1 cellular context compared by ENCODE assay signal in the genomic region with DNA sequence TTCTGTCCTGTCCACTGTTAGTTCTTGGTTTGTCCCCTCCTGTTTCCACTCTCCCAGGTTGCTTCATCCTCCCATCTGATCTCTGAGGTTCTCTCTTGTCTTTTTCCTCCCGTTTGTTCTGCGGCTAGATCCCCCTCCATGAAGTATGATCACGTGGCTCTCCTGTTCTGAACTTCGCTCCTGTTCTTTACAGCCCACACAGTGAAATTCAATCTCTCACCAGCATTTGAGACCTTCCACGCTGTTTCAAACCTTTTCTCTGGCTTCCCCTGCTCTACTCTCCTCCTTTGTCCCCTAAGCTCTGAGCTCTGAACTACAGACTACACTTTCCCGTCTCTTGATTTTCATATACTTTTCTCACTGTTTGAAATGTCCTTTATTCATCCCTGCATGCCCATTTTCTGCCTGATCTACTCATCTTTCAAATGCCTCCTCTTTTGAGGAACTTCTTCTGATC.
TF ChIP-seq lines count a peak whose summit lies in the region.

No MANE protein-coding gene starts in this region.

TF ChIP-seq in HepG2, 621 proteins besides CTCF, POLR2A, EP300 and RAD21 (continued from another document and continues in another):
- TF ChIP-seq, protein P1, sequence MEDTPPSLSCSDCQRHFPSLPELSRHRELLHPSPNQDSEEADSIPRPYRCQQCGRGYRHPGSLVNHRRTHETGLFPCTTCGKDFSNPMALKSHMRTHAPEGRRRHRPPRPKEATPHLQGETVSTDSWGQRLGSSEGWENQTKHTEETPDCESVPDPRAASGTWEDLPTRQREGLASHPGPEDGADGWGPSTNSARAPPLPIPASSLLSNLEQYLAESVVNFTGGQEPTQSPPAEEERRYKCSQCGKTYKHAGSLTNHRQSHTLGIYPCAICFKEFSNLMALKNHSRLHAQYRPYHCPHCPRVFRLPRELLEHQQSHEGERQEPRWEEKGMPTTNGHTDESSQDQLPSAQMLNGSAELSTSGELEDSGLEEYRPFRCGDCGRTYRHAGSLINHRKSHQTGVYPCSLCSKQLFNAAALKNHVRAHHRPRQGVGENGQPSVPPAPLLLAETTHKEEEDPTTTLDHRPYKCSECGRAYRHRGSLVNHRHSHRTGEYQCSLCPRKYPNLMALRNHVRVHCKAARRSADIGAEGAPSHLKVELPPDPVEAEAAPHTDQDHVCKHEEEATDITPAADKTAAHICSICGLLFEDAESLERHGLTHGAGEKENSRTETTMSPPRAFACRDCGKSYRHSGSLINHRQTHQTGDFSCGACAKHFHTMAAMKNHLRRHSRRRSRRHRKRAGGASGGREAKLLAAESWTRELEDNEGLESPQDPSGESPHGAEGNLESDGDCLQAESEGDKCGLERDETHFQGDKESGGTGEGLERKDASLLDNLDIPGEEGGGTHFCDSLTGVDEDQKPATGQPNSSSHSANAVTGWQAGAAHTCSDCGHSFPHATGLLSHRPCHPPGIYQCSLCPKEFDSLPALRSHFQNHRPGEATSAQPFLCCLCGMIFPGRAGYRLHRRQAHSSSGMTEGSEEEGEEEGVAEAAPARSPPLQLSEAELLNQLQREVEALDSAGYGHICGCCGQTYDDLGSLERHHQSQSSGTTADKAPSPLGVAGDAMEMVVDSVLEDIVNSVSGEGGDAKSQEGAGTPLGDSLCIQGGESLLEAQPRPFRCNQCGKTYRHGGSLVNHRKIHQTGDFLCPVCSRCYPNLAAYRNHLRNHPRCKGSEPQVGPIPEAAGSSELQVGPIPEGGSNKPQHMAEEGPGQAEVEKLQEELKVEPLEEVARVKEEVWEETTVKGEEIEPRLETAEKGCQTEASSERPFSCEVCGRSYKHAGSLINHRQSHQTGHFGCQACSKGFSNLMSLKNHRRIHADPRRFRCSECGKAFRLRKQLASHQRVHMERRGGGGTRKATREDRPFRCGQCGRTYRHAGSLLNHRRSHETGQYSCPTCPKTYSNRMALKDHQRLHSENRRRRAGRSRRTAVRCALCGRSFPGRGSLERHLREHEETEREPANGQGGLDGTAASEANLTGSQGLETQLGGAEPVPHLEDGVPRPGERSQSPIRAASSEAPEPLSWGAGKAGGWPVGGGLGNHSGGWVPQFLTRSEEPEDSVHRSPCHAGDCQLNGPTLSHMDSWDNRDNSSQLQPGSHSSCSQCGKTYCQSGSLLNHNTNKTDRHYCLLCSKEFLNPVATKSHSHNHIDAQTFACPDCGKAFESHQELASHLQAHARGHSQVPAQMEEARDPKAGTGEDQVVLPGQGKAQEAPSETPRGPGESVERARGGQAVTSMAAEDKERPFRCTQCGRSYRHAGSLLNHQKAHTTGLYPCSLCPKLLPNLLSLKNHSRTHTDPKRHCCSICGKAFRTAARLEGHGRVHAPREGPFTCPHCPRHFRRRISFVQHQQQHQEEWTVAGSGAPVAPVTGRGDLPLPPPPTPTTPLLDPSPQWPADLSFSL (CRISPR knock-in tag; IDR thresholded peaks at IDR 0.05) = no peak
- TF ChIP-seq, protein P2, sequence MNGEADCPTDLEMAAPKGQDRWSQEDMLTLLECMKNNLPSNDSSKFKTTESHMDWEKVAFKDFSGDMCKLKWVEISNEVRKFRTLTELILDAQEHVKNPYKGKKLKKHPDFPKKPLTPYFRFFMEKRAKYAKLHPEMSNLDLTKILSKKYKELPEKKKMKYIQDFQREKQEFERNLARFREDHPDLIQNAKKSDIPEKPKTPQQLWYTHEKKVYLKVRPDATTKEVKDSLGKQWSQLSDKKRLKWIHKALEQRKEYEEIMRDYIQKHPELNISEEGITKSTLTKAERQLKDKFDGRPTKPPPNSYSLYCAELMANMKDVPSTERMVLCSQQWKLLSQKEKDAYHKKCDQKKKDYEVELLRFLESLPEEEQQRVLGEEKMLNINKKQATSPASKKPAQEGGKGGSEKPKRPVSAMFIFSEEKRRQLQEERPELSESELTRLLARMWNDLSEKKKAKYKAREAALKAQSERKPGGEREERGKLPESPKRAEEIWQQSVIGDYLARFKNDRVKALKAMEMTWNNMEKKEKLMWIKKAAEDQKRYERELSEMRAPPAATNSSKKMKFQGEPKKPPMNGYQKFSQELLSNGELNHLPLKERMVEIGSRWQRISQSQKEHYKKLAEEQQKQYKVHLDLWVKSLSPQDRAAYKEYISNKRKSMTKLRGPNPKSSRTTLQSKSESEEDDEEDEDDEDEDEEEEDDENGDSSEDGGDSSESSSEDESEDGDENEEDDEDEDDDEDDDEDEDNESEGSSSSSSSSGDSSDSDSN (CRISPR knock-in tag; IDR thresholded peaks at IDR 0.05) = 0 out of 2 replicates have a peak, but pooled peaks have one; percentile 23
- TF ChIP-seq ZNF101 (CRISPR knock-in tag; IDR thresholded peaks at IDR 0.05; ENCODE audit: borderline replicate concordance, low read depth) (no peak), ARNTL (CRISPR knock-in tag; IDR thresholded peaks at IDR 0.05) (peak; percentile 57; the same call in 1 of the 2 replicates), ZNF713 (CRISPR knock-in tag; IDR thresholded peaks at IDR 0.05) (no peak), THAP11 (CRISPR knock-in tag; IDR thresholded peaks at IDR 0.05) (peak; percentile 59), PAWR (CRISPR knock-in tag; IDR thresholded peaks at IDR 0.05; ENCODE audit: borderline replicate concordance) (no peak), IRF2 (CRISPR knock-in tag; IDR thresholded peaks at IDR 0.05) (peak; percentile 39; the same call in 1 of the 2 replicates), ZSCAN9 (CRISPR knock-in tag; IDR thresholded peaks at IDR 0.05; ENCODE audit: borderline replicate concordance) (no peak), BHLHE40 (IDR thresholded peaks at IDR 0.05; ENCODE audit: low read length) (no peak; the same call in 1 of the 2 replicates), ZNF124 (CRISPR knock-in tag; IDR thresholded peaks at IDR 0.05) (peak; percentile 73), SMAD3 (CRISPR knock-in tag; IDR thresholded peaks at IDR 0.05) (0 out of 2 replicates have a peak, but pooled peaks have one; percentile 34), ZNF230 (CRISPR knock-in tag; IDR thresholded peaks at IDR 0.05) (no peak), GATAD1 (CRISPR knock-in tag; IDR thresholded peaks at IDR 0.05) (0 out of 2 replicates have a peak, but pooled peaks have one; percentile 19), KDM5B (CRISPR knock-in tag; IDR thresholded peaks at IDR 0.05; ENCODE audit: borderline replicate concordance) (no peak), PCBP1 (IDR thresholded peaks at IDR 0.05; ENCODE audit: borderline replicate concordance, low read depth, low read length) (no peak), ZNF121 (CRISPR knock-in tag; IDR thresholded peaks at IDR 0.05) (no peak), ZBTB7B (CRISPR knock-in tag; IDR thresholded peaks at IDR 0.05) (0 out of 2 replicates have a peak, but pooled peaks have one; percentile 16), HNRNPK (IDR thresholded peaks at IDR 0.05; ENCODE audit: low read depth, low read length, poor library complexity, severe bottlenecking) (no peak), ZNF674 (CRISPR knock-in tag; IDR thresholded peaks at IDR 0.05; ENCODE audit: low read depth) (no peak), MTA1 (CRISPR knock-in tag; IDR thresholded peaks at IDR 0.05; ENCODE audit: borderline replicate concordance) (no peak), ZNF577 (CRISPR knock-in tag; IDR thresholded peaks at IDR 0.05; ENCODE audit: borderline replicate concordance, low read depth) (no peak), ZNF331 (CRISPR knock-in tag; IDR thresholded peaks at IDR 0.05) (peak; percentile 70; the same call in 1 of the 2 replicates), FLYWCH1 (CRISPR knock-in tag; IDR thresholded peaks at IDR 0.05) (no peak), PHF21A (CRISPR knock-in tag; IDR thresholded peaks at IDR 0.05) (no peak), ZNF660 (CRISPR knock-in tag; IDR thresholded peaks at IDR 0.05; ENCODE audit: borderline replicate concordance, low read depth) (no peak), ZNF615 (CRISPR knock-in tag; IDR thresholded peaks at IDR 0.05; ENCODE audit: borderline replicate concordance) (no peak), KDM5A (IDR thresholded peaks at IDR 0.05; ENCODE audit: borderline replicate concordance, low read length) (no peak), ZNF292 (CRISPR knock-in tag; IDR thresholded peaks at IDR 0.05; ENCODE audit: borderline replicate concordance, low read depth) (peak; percentile 83; the same call in 1 of the 2 replicates), ERF (CRISPR knock-in tag; IDR thresholded peaks at IDR 0.05) (0 out of 2 replicates have a peak, but pooled peaks have one; percentile 54), POLR2AphosphoS5 (IDR thresholded peaks at IDR 0.05; ENCODE audit: low read depth, low read length) (no peak), ZNF460 (CRISPR knock-in tag; IDR thresholded peaks at IDR 0.05; ENCODE audit: borderline replicate concordance) (no peak), SMAD1 (CRISPR knock-in tag; IDR thresholded peaks at IDR 0.05; ENCODE audit: borderline replicate concordance, low read depth) (no peak), MXD4 (CRISPR knock-in tag; IDR thresholded peaks at IDR 0.05) (0 out of 2 replicates have a peak, but pooled peaks have one; percentile 34)
- TF ChIP-seq, protein P3, sequence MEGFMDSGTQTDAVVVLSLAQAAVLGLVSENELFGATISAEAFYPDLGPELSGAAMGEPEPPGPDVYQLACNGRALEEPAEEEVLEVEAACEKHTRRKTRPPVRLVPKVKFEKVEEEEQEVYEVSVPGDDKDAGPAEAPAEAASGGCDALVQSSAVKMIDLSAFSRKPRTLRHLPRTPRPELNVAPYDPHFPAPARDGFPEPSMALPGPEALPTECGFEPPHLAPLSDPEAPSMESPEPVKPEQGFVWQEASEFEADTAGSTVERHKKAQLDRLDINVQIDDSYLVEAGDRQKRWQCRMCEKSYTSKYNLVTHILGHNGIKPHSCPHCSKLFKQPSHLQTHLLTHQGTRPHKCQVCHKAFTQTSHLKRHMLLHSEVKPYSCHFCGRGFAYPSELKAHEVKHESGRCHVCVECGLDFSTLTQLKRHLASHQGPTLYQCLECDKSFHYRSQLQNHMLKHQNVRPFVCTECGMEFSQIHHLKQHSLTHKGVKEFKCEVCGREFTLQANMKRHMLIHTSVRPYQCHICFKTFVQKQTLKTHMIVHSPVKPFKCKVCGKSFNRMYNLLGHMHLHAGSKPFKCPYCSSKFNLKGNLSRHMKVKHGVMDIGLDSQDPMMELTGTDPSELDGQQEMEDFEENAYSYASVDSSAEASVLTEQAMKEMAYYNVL (CRISPR knock-in tag; IDR thresholded peaks at IDR 0.05; ENCODE audit: borderline replicate concordance) = peak; percentile 88; the same call in 1 of the 2 replicates
- TF ChIP-seq, protein P4, sequence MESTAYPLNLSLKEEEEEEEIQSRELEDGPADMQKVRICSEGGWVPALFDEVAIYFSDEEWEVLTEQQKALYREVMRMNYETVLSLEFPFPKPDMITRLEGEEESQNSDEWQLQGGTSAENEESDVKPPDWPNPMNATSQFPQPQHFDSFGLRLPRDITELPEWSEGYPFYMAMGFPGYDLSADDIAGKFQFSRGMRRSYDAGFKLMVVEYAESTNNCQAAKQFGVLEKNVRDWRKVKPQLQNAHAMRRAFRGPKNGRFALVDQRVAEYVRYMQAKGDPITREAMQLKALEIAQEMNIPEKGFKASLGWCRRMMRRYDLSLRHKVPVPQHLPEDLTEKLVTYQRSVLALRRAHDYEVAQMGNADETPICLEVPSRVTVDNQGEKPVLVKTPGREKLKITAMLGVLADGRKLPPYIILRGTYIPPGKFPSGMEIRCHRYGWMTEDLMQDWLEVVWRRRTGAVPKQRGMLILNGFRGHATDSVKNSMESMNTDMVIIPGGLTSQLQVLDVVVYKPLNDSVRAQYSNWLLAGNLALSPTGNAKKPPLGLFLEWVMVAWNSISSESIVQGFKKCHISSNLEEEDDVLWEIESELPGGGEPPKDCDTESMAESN (CRISPR knock-in tag; conservative IDR thresholded peaks at IDR 0.05) = no peak
- TF ChIP-seq, protein P5, sequence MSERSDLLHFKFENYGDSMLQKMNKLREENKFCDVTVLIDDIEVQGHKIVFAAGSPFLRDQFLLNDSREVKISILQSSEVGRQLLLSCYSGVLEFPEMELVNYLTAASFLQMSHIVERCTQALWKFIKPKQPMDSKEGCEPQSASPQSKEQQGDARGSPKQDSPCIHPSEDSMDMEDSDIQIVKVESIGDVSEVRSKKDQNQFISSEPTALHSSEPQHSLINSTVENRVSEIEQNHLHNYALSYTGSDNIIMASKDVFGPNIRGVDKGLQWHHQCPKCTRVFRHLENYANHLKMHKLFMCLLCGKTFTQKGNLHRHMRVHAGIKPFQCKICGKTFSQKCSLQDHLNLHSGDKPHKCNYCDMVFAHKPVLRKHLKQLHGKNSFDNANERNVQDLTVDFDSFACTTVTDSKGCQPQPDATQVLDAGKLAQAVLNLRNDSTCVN (CRISPR knock-in tag; IDR thresholded peaks at IDR 0.05; ENCODE audit: borderline replicate concordance) = no peak
- TF ChIP-seq, protein P6, sequence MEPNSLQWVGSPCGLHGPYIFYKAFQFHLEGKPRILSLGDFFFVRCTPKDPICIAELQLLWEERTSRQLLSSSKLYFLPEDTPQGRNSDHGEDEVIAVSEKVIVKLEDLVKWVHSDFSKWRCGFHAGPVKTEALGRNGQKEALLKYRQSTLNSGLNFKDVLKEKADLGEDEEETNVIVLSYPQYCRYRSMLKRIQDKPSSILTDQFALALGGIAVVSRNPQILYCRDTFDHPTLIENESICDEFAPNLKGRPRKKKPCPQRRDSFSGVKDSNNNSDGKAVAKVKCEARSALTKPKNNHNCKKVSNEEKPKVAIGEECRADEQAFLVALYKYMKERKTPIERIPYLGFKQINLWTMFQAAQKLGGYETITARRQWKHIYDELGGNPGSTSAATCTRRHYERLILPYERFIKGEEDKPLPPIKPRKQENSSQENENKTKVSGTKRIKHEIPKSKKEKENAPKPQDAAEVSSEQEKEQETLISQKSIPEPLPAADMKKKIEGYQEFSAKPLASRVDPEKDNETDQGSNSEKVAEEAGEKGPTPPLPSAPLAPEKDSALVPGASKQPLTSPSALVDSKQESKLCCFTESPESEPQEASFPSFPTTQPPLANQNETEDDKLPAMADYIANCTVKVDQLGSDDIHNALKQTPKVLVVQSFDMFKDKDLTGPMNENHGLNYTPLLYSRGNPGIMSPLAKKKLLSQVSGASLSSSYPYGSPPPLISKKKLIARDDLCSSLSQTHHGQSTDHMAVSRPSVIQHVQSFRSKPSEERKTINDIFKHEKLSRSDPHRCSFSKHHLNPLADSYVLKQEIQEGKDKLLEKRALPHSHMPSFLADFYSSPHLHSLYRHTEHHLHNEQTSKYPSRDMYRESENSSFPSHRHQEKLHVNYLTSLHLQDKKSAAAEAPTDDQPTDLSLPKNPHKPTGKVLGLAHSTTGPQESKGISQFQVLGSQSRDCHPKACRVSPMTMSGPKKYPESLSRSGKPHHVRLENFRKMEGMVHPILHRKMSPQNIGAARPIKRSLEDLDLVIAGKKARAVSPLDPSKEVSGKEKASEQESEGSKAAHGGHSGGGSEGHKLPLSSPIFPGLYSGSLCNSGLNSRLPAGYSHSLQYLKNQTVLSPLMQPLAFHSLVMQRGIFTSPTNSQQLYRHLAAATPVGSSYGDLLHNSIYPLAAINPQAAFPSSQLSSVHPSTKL (CRISPR knock-in tag; IDR thresholded peaks at IDR 0.05) = peak; percentile 82
- TF ChIP-seq, protein P7, sequence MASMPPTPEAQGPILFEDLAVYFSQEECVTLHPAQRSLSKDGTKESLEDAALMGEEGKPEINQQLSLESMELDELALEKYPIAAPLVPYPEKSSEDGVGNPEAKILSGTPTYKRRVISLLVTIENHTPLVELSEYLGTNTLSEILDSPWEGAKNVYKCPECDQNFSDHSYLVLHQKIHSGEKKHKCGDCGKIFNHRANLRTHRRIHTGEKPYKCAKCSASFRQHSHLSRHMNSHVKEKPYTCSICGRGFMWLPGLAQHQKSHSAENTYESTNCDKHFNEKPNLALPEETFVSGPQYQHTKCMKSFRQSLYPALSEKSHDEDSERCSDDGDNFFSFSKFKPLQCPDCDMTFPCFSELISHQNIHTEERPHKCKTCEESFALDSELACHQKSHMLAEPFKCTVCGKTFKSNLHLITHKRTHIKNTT (CRISPR knock-in tag; IDR thresholded peaks at IDR 0.05) = no peak
